1 cellular context compared by ENCODE assay signal in the genomic region with DNA sequence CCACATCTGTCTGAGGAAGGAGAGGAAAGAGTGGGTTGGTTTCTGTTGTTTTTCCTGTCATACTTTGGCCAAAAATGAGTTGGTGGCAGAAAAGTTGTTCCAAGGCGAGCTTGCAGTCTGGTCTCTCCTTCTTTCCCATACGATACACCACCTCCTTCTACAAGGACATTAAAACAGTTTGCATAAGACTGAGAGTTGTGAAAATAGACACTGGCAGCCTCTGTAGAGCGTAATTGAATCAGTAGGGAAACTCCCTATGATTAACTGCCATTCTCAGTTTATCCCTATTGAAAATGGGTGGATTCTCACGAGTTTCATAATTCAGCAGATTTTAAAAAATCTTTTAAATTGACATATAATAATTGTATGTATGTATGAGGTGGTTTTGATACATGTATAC.
TF ChIP-seq lines count a peak whose summit lies in the region.

No MANE protein-coding gene starts in this region.

TF ChIP-seq in A549, 52 proteins besides CTCF, POLR2A, EP300 and RAD21:
- TF ChIP-seq, protein P1, sequence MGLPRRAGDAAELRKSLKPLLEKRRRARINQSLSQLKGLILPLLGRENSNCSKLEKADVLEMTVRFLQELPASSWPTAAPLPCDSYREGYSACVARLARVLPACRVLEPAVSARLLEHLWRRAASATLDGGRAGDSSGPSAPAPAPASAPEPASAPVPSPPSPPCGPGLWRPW (IDR thresholded peaks at IDR 0.05), result no peak
- no peak for TF ChIP-seq TP53 (CRISPR knock-in tag; IDR thresholded peaks at IDR 0.05)
